1 cellular context compared by ENCODE assay signal in genomic region chr3:46561951-46562350, GRCh38.
TF ChIP-seq lines count a peak whose summit lies in the region.

No MANE protein-coding gene starts in this region.

TF ChIP-seq in H1, 55 proteins besides CTCF, POLR2A, EP300 and RAD21:
- TF ChIP-seq JUND (IDR thresholded peaks at IDR 0.05; ENCODE audit: low read length) (no peak), CHD7 (IDR thresholded peaks at IDR 0.05; ENCODE audit: insufficient replicate concordance, low read length) (no peak)
